Comparison of ENCODE assay signal across 1 cellular context in the genomic region with DNA sequence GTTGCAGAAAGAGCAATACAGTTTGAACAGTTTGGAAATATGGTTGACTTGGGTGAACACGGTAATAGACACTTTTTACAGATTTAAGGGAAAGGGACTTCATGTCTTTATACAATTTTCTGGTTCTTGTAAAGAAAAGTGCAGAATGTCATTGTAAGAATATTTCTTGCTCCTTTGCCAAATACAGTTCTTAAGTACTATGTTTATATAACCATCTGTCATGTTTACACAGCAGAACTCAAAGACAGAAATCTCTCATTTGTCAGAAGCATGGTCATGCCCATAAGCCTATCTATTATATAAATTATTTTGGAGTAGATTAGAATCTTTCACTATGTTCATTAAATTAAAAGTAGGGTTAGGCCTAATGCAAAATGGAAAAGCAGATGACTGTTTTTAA.
TF ChIP-seq lines count a peak whose summit lies in the region.

No MANE protein-coding gene starts in this region.

TF ChIP-seq in HepG2, 621 proteins besides CTCF, POLR2A, EP300 and RAD21:
- TF ChIP-seq HES4 (CRISPR knock-in tag; IDR thresholded peaks at IDR 0.05; ENCODE audit: borderline replicate concordance) (no peak), FOXA3 (CRISPR knock-in tag; IDR thresholded peaks at IDR 0.05) (peak; percentile 29; the same call in 1 of the 2 replicates), POGZ (CRISPR knock-in tag; IDR thresholded peaks at IDR 0.05) (no peak), NFE2L2 (IDR thresholded peaks at IDR 0.05; ENCODE audit: low read length) (no peak), FOXA1 (IDR thresholded peaks at IDR 0.05) (no peak), FOXA1 (CRISPR knock-in tag; IDR thresholded peaks at IDR 0.05) (0 out of 2 replicates have a peak, but pooled peaks have one; percentile 19)
- TF ChIP-seq, protein P1, sequence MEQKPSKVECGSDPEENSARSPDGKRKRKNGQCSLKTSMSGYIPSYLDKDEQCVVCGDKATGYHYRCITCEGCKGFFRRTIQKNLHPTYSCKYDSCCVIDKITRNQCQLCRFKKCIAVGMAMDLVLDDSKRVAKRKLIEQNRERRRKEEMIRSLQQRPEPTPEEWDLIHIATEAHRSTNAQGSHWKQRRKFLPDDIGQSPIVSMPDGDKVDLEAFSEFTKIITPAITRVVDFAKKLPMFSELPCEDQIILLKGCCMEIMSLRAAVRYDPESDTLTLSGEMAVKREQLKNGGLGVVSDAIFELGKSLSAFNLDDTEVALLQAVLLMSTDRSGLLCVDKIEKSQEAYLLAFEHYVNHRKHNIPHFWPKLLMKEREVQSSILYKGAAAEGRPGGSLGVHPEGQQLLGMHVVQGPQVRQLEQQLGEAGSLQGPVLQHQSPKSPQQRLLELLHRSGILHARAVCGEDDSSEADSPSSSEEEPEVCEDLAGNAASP (CRISPR knock-in tag; IDR thresholded peaks at IDR 0.05; ENCODE audit: borderline replicate concordance) = no peak
